ENCODE assay signal across 35 cellular contexts in the genomic region with DNA sequence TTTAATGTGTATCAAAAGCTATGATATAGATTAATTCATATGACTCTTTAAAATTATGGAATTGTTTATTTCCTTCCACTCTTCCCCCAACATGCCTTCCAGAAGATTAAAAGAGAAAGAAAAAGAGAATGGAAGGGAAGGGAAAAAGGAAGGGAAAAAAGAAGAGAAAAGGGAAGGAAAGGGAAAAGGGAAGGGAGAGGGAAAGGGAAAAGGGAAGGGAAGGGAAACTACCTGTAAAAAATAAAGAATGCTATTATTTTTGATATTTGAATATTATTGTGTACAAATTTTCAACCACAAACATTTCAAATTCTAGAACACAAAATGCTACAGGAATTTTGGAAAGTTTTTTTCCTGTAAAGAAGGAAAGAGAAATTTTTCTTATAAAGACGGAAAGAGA.
A peak's percentile ranks its signal among the peaks of the same experiment; 100 is the strongest.
DNase-seq lines count a peak whose midpoint lies in the region; ATAC-seq, FAIRE-seq and TF ChIP-seq lines count a peak whose summit lies in the region.
"Had no signal": no experiment of that assay in that cellular context is flagged by ENCODE, and none has a peak within 500 bp of the region (broad histone marks: within the 10 kb centered on the region; RNA-seq: fewer than 3 reads in every experiment).

No MANE protein-coding gene starts in this region.

- DNase-seq in HepG2 (ENCODE audit: low spot score) = no peak
- no peak for DNase-seq in right lobe of liver
- DNase-seq in central memory CD8-positive, alpha-beta T cell (ENCODE audit: low spot score in 2 of 2) = no peak
- no peak for DNase-seq in SHP77 treated with DMSO at 0.1 percent for 48 hours (lab: John Stamatoyannopoulos, UW)
- no peak for DNase-seq in foreskin melanocyte
- DNase-seq: 8988T; ACHN; AML-193; BE2C; C1 segment of cervical spinal cord; Caco-2; Calu3; CD4-positive, alpha-beta memory T cell; CD4-positive, alpha-beta T cell; CD4-positive, CD25-positive, alpha-beta regulatory T cell; CD8-positive, alpha-beta memory T cell; CD8-positive, alpha-beta T cell; COR-L47; DMS 273 treated with DMSO at 0.1 percent for 48 hours; DMS153; DMS53; DMS79; DMS79 treated with DMSO at 0.1 percent for 48 hours; DND-41; EL had no signal

- H3K9ac ChIP-seq in HepG2 (ENCODE audit: insufficient read depth, low read depth, low read length) = no peak overlapping the region
- H3K9ac ChIP-seq: BLaER1; BLaER1 treated with 17β-estradiol and CSF1 and Interleukin-3, amounts not matched to agents 10 nM and 100 nM had no signal

- H3K4me2 ChIP-seq in HepG2 (ENCODE audit: low read depth, low read length) = no peak overlapping the region
- H3K4me2 ChIP-seq: A549; BLaER1; BLaER1 treated with 17β-estradiol and CSF1 and Interleukin-3, amounts not matched to agents 10 nM and 100 nM had no signal

- no peaks in the 10 kb centered on the region for H3K36me3 Mint-ChIP-seq in central memory CD8-positive, alpha-beta T cell (ENCODE audit: insufficient read depth)
- H3K36me3 Mint-ChIP-seq: CD14-positive monocyte; CD4-positive, alpha-beta memory T cell; CD4-positive, CD25-positive, alpha-beta regulatory T cell; CD8-positive, alpha-beta memory T cell; CD8-positive, alpha-beta T cell had no signal

- TF ChIP-seq EP300 in HepG2 (IDR thresholded peaks at IDR 0.05; ENCODE audit: low read depth in 2 of 2, low read length in 2 of 2) = no peak
- TF ChIP-seq EP300 in HepG2 (CRISPR knock-in tag; IDR thresholded peaks at IDR 0.05; ENCODE audit: borderline replicate concordance) = no peak

- in situ Hi-C loops in HepG2 (cut with HindIII; ENCODE audit: extremely low pct_ligation_motif_present, low pct_unique_long_range_greater_than_20kb) = no loop called here

- intact Hi-C loops in HepG2 (cut with micrococcal nuclease; ENCODE audit: unreplicated experiment) (no loop called here), right lobe of liver (cut with DNase I) (no loop called here)

- H4K20me1 ChIP-seq in HepG2 (ENCODE audit: insufficient read depth, low read length) = no peaks in the 10 kb centered on the region
- H4K20me1 ChIP-seq: BLaER1; BLaER1 treated with 17β-estradiol and CSF1 and Interleukin-3, amounts not matched to agents 10 nM and 100 nM had no signal

- H3K9me3 Mint-ChIP-seq in central memory CD8-positive, alpha-beta T cell = peaks cover 8% of the 10 kb centered on the region
- H3K9me3 Mint-ChIP-seq: CD4-positive, alpha-beta T cell; CD8-positive, alpha-beta memory T cell; CD8-positive, alpha-beta T cell had no signal

- H3K27ac ChIP-seq in HepG2 (ENCODE audit: extremely low read length, insufficient read depth, low read length) (no peak overlapping the region), right lobe of liver (no peak overlapping the region), HEK293 (ENCODE audit: extremely low read depth, low read depth, low read length) (no peak overlapping the region)
- H3K27ac ChIP-seq: 22Rv1; A549; BLaER1; BLaER1 treated with 17β-estradiol and CSF1 and Interleukin-3, amounts not matched to agents 10 nM and 100 nM; C4-2B had no signal

- no TSS peak for BruUV-seq in HepG2 (replicated peaks; lab: Mats Ljungman, UMichigan)

- H3K9me3 ChIP-seq in HepG2 (ENCODE audit: low read length) (no peaks in the 10 kb centered on the region), right lobe of liver (no peaks in the 10 kb centered on the region), HEK293 (ENCODE audit: control insufficient read depth, insufficient read depth, low read depth, low read length) (no peaks in the 10 kb centered on the region)
- H3K9me3 ChIP-seq: A549; BE2C; BLaER1; BLaER1 treated with 17β-estradiol and CSF1 and Interleukin-3, amounts not matched to agents 10 nM and 100 nM; Caco-2 had no signal

- FAIRE-seq in HepG2 (lab: Jason Lieb, UNC) = no peak
- FAIRE-seq: A204.1, A549, D721Med had no signal

- no peaks in the 10 kb centered on the region for H3K4me1 Mint-ChIP-seq in central memory CD8-positive, alpha-beta T cell
- H3K4me1 Mint-ChIP-seq: B cell; CD14-positive monocyte; CD4-positive, alpha-beta memory T cell; CD4-positive, CD25-positive, alpha-beta regulatory T cell; CD8-positive, alpha-beta memory T cell had no signal

- H3K27ac Mint-ChIP-seq in central memory CD8-positive, alpha-beta T cell (ENCODE audit: low read depth) = peak overlapping the region; percentile 6
- H3K27ac Mint-ChIP-seq: B cell; CD14-positive monocyte; CD4-positive, alpha-beta memory T cell; CD4-positive, alpha-beta T cell; CD4-positive, CD25-positive, alpha-beta regulatory T cell; CD8-positive, alpha-beta memory T cell; CD8-positive, alpha-beta T cell had no signal

- H3K79me2 ChIP-seq in HepG2 (ENCODE audit: insufficient read depth, low read length) = no peaks in the 10 kb centered on the region

- H2AFZ ChIP-seq in HepG2 (ENCODE audit: low read length) = no peak overlapping the region

- H3K27me3 ChIP-seq in HepG2 (ENCODE audit: control insufficient read depth in 1 of 2, insufficient read depth in 2 of 2, low read length in 2 of 2) = no peaks in the 10 kb centered on the region
- H3K27me3 ChIP-seq in right lobe of liver = no peaks in the 10 kb centered on the region
- H3K27me3 ChIP-seq: BE2C; BLaER1; BLaER1 treated with 17β-estradiol and CSF1 and Interleukin-3, amounts not matched to agents 10 nM and 100 nM had no signal

- TF ChIP-seq CTCF in HepG2 (CRISPR knock-in tag; IDR thresholded peaks at IDR 0.05) = no peak
- no peak for TF ChIP-seq CTCF in right lobe of liver (IDR thresholded peaks at IDR 0.05)
- TF ChIP-seq CTCF in HEK293 (tag by site-specific recombination; IDR thresholded peaks at IDR 0.05) = no peak

- no peak overlapping the region for H3K4me3 Mint-ChIP-seq in central memory CD8-positive, alpha-beta T cell
- H3K4me3 Mint-ChIP-seq: B cell; CD14-positive monocyte; CD4-positive, alpha-beta memory T cell; CD4-positive, alpha-beta T cell; CD4-positive, CD25-positive, alpha-beta regulatory T cell; CD8-positive, alpha-beta memory T cell; CD8-positive, alpha-beta T cell had no signal

- H3K4me1 ChIP-seq in HepG2 (ENCODE audit: insufficient read depth, low read length) (0 out of 2 replicates have a peak, but pooled peaks cover 7% of the 10 kb centered on the region), right lobe of liver (no peaks in the 10 kb centered on the region), HEK293 (ENCODE audit: control insufficient read depth, insufficient read depth, low read length) (no peaks in the 10 kb centered on the region; the same call in 1 of the 2 replicates)
- H3K4me1 ChIP-seq: A549; BE2C; BLaER1; BLaER1 treated with 17β-estradiol and CSF1 and Interleukin-3, amounts not matched to agents 10 nM and 100 nM; Caco-2 had no signal

- H3K4me3 ChIP-seq in HepG2 (replicated peaks in 1 of 3; ENCODE audit: insufficient read depth in 1 of 3, low read depth in 2 of 3, low read length in 3 of 3) (no peak overlapping the region), right lobe of liver (no peak overlapping the region), HEK293 (ENCODE audit: low read depth, low read length) (no peak overlapping the region)
- H3K4me3 ChIP-seq: A549; BLaER1; BLaER1 treated with 17β-estradiol and CSF1 and Interleukin-3, amounts not matched to agents 10 nM and 100 nM had no signal

- TF ChIP-seq POLR2A in HepG2 (IDR thresholded peaks at IDR 0.05; ENCODE audit: insufficient read depth in 1 of 2, low read depth in 2 of 2, low read length in 2 of 2) (no peak), right lobe of liver (IDR thresholded peaks at IDR 0.05) (no peak)

- POLR2A ChIA-PET in HepG2 (lab: Yijun Ruan, JAX) = no interaction called here
- POLR2A ChIA-PET in HEK293 (lab: Yijun Ruan, JAX) = no interaction called here

- CTCF ChIA-PET in HepG2 (lab: Yijun Ruan, JAX; ENCODE audit: low intra/inter-chr PET ratio, low total read pairs) = no interaction called here
- CTCF ChIA-PET in HEK293 (lab: Yijun Ruan, JAX) = interaction anchor here (0.6 kb wide), 1 partner anchor 229 kb away, joined by 6 read pairs; no protein-coding TSS in a partner anchor

- no peak for TF ChIP-seq RAD21 in HepG2 (CRISPR knock-in tag; IDR thresholded peaks at IDR 0.05)

- WGBS in HepG2 (ENCODE audit: low lambda C conversion rate) = 82% methylated on average over 1 of the region's 1 CpG
- WGBS in right lobe of liver (ENCODE audit: insufficient coverage, low coverage, low lambda C conversion rate, missing lambda C conversion rate) = 39% methylated on average over 1 of the region's 1 CpG

- ATAC-seq in HepG2 = no peak
- ATAC-seq in right lobe of liver = no peak
- ATAC-seq in central memory CD8-positive, alpha-beta T cell (replicated peaks; ENCODE audit: extremely low read depth, poor library complexity, severe bottlenecking) = no peak
- ATAC-seq: A549; CD8-positive, alpha-beta T cell had no signal

- H3K36me3 ChIP-seq in HepG2 (replicated peaks in 1 of 2; ENCODE audit: control insufficient read depth in 1 of 2, insufficient read depth in 2 of 2, low read length in 2 of 2) = no peaks in the 10 kb centered on the region
- no peaks in the 10 kb centered on the region for H3K36me3 ChIP-seq in right lobe of liver
- H3K36me3 ChIP-seq in HEK293 (ENCODE audit: control insufficient read depth in 2 of 2, insufficient read depth in 1 of 2, low read length in 2 of 2) = no peaks in the 10 kb centered on the region
- H3K36me3 ChIP-seq: BE2C; BLaER1; BLaER1 treated with 17β-estradiol and CSF1 and Interleukin-3, amounts not matched to agents 10 nM and 100 nM had no signal

- H3K27me3 Mint-ChIP-seq in central memory CD8-positive, alpha-beta T cell = no peaks in the 10 kb centered on the region
- H3K27me3 Mint-ChIP-seq: B cell; CD4-positive, alpha-beta memory T cell; CD4-positive, alpha-beta T cell; CD4-positive, CD25-positive, alpha-beta regulatory T cell had no signal

TF ChIP-seq in HepG2, 621 proteins besides CTCF, POLR2A, EP300 and RAD21:
- TF ChIP-seq MYC (CRISPR knock-in tag; IDR thresholded peaks at IDR 0.05; ENCODE audit: borderline replicate concordance) (no peak), HNRNPK (IDR thresholded peaks at IDR 0.05; ENCODE audit: low read depth, low read length, poor library complexity, severe bottlenecking) (peak; percentile 68)

TF ChIP-seq in HEK293, 187 proteins besides CTCF, POLR2A, EP300 and RAD21:
- TF ChIP-seq PRDM1 (tag by site-specific recombination; IDR thresholded peaks at IDR 0.05) = peak; percentile 96
- no peak for TF ChIP-seq ZNF19 (tag by site-specific recombination; IDR thresholded peaks at IDR 0.05; ENCODE audit: low read depth)
- TF ChIP-seq KLF7 (tag by site-specific recombination; IDR thresholded peaks at IDR 0.05; ENCODE audit: borderline replicate concordance) = no peak
